8 cellular contexts compared by ENCODE assay signal in genomic region chr10:87867453-87867852, GRCh38. TPM values are rescaled to one million over a fixed set of nuclear protein-coding genes. Genes with fewer than 3 reads are reported as not detected.
DNase-seq lines count a peak whose midpoint lies in the region; ATAC-seq lines count a peak whose summit lies in the region.

No MANE protein-coding gene starts in this region.

- no peaks in the 10 kb centered on the region for H3K27me3 Mint-ChIP-seq in activated CD8-positive, alpha-beta T cell treated with anti-CD3 and anti-CD28 coated beads, Interleukin-2, amount 10 ng/mL, durations not matched to agents 7 days and 5 days (ENCODE audit: low read depth)
- H3K27me3 Mint-ChIP-seq in stimulated activated naive B cell treated with anti-CD40 and anti-IgM and Interleukin-4, amounts not matched to agents 10 μg/mL and 1 μg/mL and 100 μg/mL, for 72 hours, result no peaks in the 10 kb centered on the region

- CTCF ChIA-PET in activated CD8-positive, alpha-beta T cell treated with anti-CD3 and anti-CD28 coated beads, Interleukin-2, amount 10 ng/mL, durations not matched to agents 7 days and 5 days (lab: Charles Lee), result interaction anchor here (1.0 kb wide), 1 partner anchor 685 kb away, joined by 3 read pairs; no protein-coding TSS in a partner anchor

- no peak overlapping the region for H3K27ac Mint-ChIP-seq in activated CD8-positive, alpha-beta T cell treated with anti-CD3 and anti-CD28 coated beads, Interleukin-2, amount 10 ng/mL, durations not matched to agents 7 days and 5 days
- no peak overlapping the region for H3K27ac Mint-ChIP-seq in stimulated activated naive B cell treated with anti-CD40 and anti-IgM and Interleukin-4, amounts not matched to agents 10 μg/mL and 1 μg/mL and 100 μg/mL, for 72 hours

- peak; percentile 42 for DNase-seq in HT-29 (ENCODE audit: low spot score)
- DNase-seq in activated CD8-positive, alpha-beta T cell treated with anti-CD3 and anti-CD28 coated beads, Interleukin-2, amount 10 ng/mL, durations not matched to agents 7 days and 5 days, result no peak
- DNase-seq in stimulated activated naive B cell treated with anti-CD40 and anti-IgM and Interleukin-4, amounts not matched to agents 10 μg/mL and 1 μg/mL and 100 μg/mL, for 72 hours, result no peak
- no peak for DNase-seq in stimulated activated naive CD4-positive, alpha-beta T cell (lab: John Stamatoyannopoulos, UW)
- DNase-seq in NCI-H345 treated with DMSO at 0.1 percent for 48 hours (lab: John Stamatoyannopoulos, UW; ENCODE audit: unreplicated experiment), result no peak
- no peak for DNase-seq in T-helper 9 cell

- no peak for ATAC-seq in activated CD8-positive, alpha-beta T cell treated with anti-CD3 and anti-CD28 coated beads, Interleukin-2, amount 10 ng/mL, durations not matched to agents 7 days and 5 days
- no peak for ATAC-seq in stimulated activated naive B cell treated with anti-CD40 and anti-IgM and Interleukin-4, amounts not matched to agents 10 μg/mL and 1 μg/mL and 100 μg/mL, for 72 hours (replicated peaks)
- no peak for ATAC-seq in GM18502 (IDR thresholded peaks at IDR 0.05; ENCODE audit: poor library complexity, unreplicated experiment)

- peaks cover 36% of the 10 kb centered on the region for H3K4me1 Mint-ChIP-seq in activated CD8-positive, alpha-beta T cell treated with anti-CD3 and anti-CD28 coated beads, Interleukin-2, amount 10 ng/mL, durations not matched to agents 7 days and 5 days (ENCODE audit: low read depth)
- peaks cover 17 to 31% of the 10 kb centered on the region in 2 donors for H3K4me1 Mint-ChIP-seq in stimulated activated naive B cell treated with anti-CD40 and anti-IgM and Interleukin-4, amounts not matched to agents 10 μg/mL and 1 μg/mL and 100 μg/mL, for 72 hours

- peak overlapping the region; percentile 98 for H3K4me3 Mint-ChIP-seq in activated CD8-positive, alpha-beta T cell treated with anti-CD3 and anti-CD28 coated beads, Interleukin-2, amount 10 ng/mL, durations not matched to agents 7 days and 5 days
- peak overlapping the region; percentile 59 to 90 for H3K4me3 Mint-ChIP-seq in stimulated activated naive B cell treated with anti-CD40 and anti-IgM and Interleukin-4, amounts not matched to agents 10 μg/mL and 1 μg/mL and 100 μg/mL, for 72 hours

- peak overlapping the region; percentile 18 for H3K4me3 ChIP-seq in iPS-11a (ENCODE audit: low read depth, low read length)

- peaks cover 69% of the 10 kb centered on the region for H3K36me3 Mint-ChIP-seq in activated CD8-positive, alpha-beta T cell treated with anti-CD3 and anti-CD28 coated beads, Interleukin-2, amount 10 ng/mL, durations not matched to agents 7 days and 5 days (ENCODE audit: low read depth)
- peaks cover 24 to 36% of the 10 kb centered on the region in 2 donors for H3K36me3 Mint-ChIP-seq in stimulated activated naive B cell treated with anti-CD40 and anti-IgM and Interleukin-4, amounts not matched to agents 10 μg/mL and 1 μg/mL and 100 μg/mL, for 72 hours

- POLR2A ChIA-PET in activated CD8-positive, alpha-beta T cell treated with anti-CD3 and anti-CD28 coated beads, Interleukin-2, amount 10 ng/mL, durations not matched to agents 7 days and 5 days (lab: Charles Lee), result no interaction called here

- no peaks in the 10 kb centered on the region for H3K9me3 Mint-ChIP-seq in activated CD8-positive, alpha-beta T cell treated with anti-CD3 and anti-CD28 coated beads, Interleukin-2, amount 10 ng/mL, durations not matched to agents 7 days and 5 days (ENCODE audit: insufficient read depth)
- H3K9me3 Mint-ChIP-seq in stimulated activated naive B cell treated with anti-CD40 and anti-IgM and Interleukin-4, amounts not matched to agents 10 μg/mL and 1 μg/mL and 100 μg/mL, for 72 hours, result no peaks in the 10 kb centered on the region

RNA-seq across cellular contexts. Expression of gene PTEN, which starts 4.0 kb away (rescaled TPM):
- 38.0 and 49.9 TPM in 2 replicates for total RNA-seq in HT-29 (2014; rRNA removed; shearing (Covaris generic))
- 10 to 100 TPM; 87.2 to 91.9 TPM for total RNA-seq in activated CD8-positive, alpha-beta T cell treated with anti-CD3 and anti-CD28 coated beads, Interleukin-2, amount 10 ng/mL, durations not matched to agents 7 days and 5 days

RNA-seq across cellular contexts. Expression of gene KLLN, which starts 4.1 kb away (rescaled TPM):
- 0.28 and 0.42 TPM in 2 replicates for total RNA-seq in HT-29 (2014; rRNA removed; shearing (Covaris generic))
- total RNA-seq in activated CD8-positive, alpha-beta T cell treated with anti-CD3 and anti-CD28 coated beads, Interleukin-2, amount 10 ng/mL, durations not matched to agents 7 days and 5 days, result under 1 TPM; 0.79 to 0.94 TPM

RNA-seq across cellular contexts. Expression of gene ATAD1, which starts 49.4 kb away (rescaled TPM):
- 12.7 and 18.0 TPM in 2 replicates for total RNA-seq in HT-29 (2014; rRNA removed; shearing (Covaris generic))
- 10 to 100 TPM; 38.9 to 42.5 TPM for total RNA-seq in activated CD8-positive, alpha-beta T cell treated with anti-CD3 and anti-CD28 coated beads, Interleukin-2, amount 10 ng/mL, durations not matched to agents 7 days and 5 days
